In the genomic region with DNA sequence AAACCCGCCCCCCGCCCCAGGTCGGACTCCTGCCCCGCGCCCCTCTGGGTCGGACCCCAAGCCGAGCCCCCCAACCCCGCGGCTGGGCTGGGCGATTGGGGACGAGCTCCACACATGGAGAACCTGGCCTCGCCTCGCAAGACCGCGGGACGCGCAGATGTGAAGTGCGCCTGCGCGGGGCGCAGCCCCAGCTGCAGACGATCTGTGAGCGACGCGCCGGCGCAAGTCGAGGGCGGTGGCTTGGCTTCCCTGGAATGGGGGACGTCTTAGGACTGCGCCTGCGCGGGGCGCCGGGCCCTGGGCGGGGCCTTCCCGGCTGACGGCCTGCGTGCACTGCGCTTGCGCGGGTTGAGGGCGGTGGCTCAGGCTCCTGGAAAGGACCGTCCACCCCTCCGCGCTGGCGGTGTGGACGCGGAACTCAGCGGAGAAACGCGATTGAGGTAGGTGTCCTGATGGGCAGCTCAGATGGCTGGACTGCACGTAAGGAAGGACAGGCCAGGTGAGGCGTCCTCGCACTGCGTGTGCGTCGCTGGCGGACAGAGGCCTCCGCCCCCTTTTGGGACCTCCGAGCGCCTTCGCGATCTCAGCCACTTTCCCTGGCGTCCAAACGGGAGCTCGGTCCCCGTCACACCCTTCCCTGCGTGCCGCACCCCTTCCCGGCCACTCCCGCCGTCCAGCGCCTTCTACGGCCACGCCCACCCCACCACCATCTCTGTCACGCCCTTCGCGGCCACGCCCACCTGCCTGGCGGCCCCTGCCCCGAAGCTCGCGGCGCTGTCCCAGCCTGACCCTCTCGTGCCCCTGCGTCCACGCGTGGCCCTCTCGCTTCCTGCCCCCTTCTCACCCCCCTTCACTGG, we compare ENCODE assay signal across 8 cellular contexts.
DNase-seq lines count a peak whose midpoint lies in the region; ATAC-seq lines count a peak whose summit lies in the region.

A gene (plus strand): TSS at position 351 of the 857 bp plus-strand sequence. CDS start 1,278 bp downstream, outside the sequence.

- H3K27ac ChIP-seq in BLaER1 (peak within 1 kb of the TSS; percentile 92), cingulate gyrus (ENCODE audit: low read depth, low read length) (peak within 1 kb of the TSS; percentile 99)

- H3K9me3 ChIP-seq in BLaER1: no peaks in the 10 kb centered on the region

- ATAC-seq in GM19324 (IDR thresholded peaks at IDR 0.05; ENCODE audit: low FRiP score, unreplicated experiment): peak; percentile 93
- peak; percentile 87 for ATAC-seq in HG03469 (IDR thresholded peaks at IDR 0.05; ENCODE audit: unreplicated experiment)

- H3K9ac ChIP-seq in BLaER1: peak within 1 kb of the TSS; percentile 86

- H3K36me3 ChIP-seq in BLaER1: peaks cover 6% of the 10 kb centered on the region; the same call in 1 of the 2 replicates

- H3K4me3 ChIP-seq in BLaER1: peak within 1 kb of the TSS; percentile 85

- H3K27me3 ChIP-seq in BLaER1: no peaks in the 10 kb centered on the region

- peak within 1 kb of the TSS; percentile 88 for H3K4me2 ChIP-seq in BLaER1

- DNase-seq in NCI-H526 (lab: John Stamatoyannopoulos, UW) (peak; percentile 90 to 98), kidney tubule cell (ENCODE audit: low spot score) (peak; percentile 97)
- peak; percentile 98 for DNase-seq in activated CD4-positive, alpha-beta T cell treated with anti-CD3 and anti-CD28 coated beads for 48 hours
- DNase-seq in stimulated activated CD4-positive, alpha-beta T cell treated with anti-CD3 and anti-CD28 coated beads, Interleukin-1b, Interleukin-23, amount 100 ng/mL, for 1 hour (ENCODE audit: low read depth in 2 of 2): peak; percentile 93 to 97

- H3K4me1 ChIP-seq in BLaER1: peaks cover 50% of the 10 kb centered on the region

- H4K20me1 ChIP-seq in BLaER1: peaks cover 24% of the 10 kb centered on the region

Comparison
In these comparisons a context has a peak if more than half of its experiments do, and no peak if none do; other contexts are left out.
1. Peak in every context shown above with its lines: DNase-seq, ATAC-seq, H3K4me3 ChIP-seq and H3K27ac ChIP-seq.